ENCODE assay signal across 29 cellular contexts in genomic region chr4:15925830-15926229, GRCh38. TPM values are rescaled to one million over a fixed set of nuclear protein-coding genes. Genes with fewer than 3 reads are reported as not detected.
"Had no signal": no experiment of that assay in that cellular context is flagged by ENCODE, and none has a peak within 500 bp of the region (broad histone marks: within the 10 kb centered on the region; RNA-seq: fewer than 3 reads in every experiment).

No MANE protein-coding gene starts in this region.

- H3K36me3 Mint-ChIP-seq: activated naive CD4-positive, alpha-beta T cell treated with anti-CD3 and anti-CD28 coated beads, Interleukin-2, amount 50 U/mL, for 24 hours; T-cell had no signal

- H3K9me3 ChIP-seq: Peyer's patch had no signal

- H3K4me3 Mint-ChIP-seq: activated B cell treated with CpG ODN at 0.5 μM for 24 hours; activated CD4-positive, alpha-beta memory T cell treated with anti-CD3 and anti-CD28 coated beads, Interleukin-2, amount 10 ng/mL, durations not matched to agents 7 days and 5 days; activated CD4-positive, alpha-beta T cell treated with anti-CD3 and anti-CD28 coated beads, Interleukin-2, amount 10 ng/mL, durations not matched to agents 7 days and 5 days; activated naive CD4-positive, alpha-beta T cell treated with anti-CD3 and anti-CD28 coated beads, Interleukin-2, amount 50 U/mL, for 24 hours; T-cell had no signal

- H3K4me3 ChIP-seq: coronary artery, Peyer's patch, SK-N-MC had no signal

- DNase-seq: activated B cell treated with CpG ODN at 0.5 μM for 24 hours; activated CD4-positive, alpha-beta memory T cell treated with anti-CD3 and anti-CD28 coated beads, Interleukin-2, amount 10 ng/mL, durations not matched to agents 7 days and 5 days; activated CD4-positive, alpha-beta T cell treated with anti-CD3 and anti-CD28 coated beads for 1 hour; activated CD4-positive, alpha-beta T cell treated with anti-CD3 and anti-CD28 coated beads, Interleukin-2, amount 10 ng/mL, durations not matched to agents 7 days and 5 days; activated naive CD4-positive, alpha-beta T cell; activated T-cell treated with anti-CD3 and anti-CD28 coated beads for 4 hours; activated T-cell treated with anti-CD3 and anti-CD28 coated beads, Interleukin-2, amount 50 U/mL, for 48 hours; aorta; central memory CD4-positive, alpha-beta T cell; Kasumi-1; NCI-H1092; NCI-H1930; NCI-H2171; NCI-H2227 treated with DMSO at 0.1 percent for 48 hours; NCI-H510A; NCI-H526 treated with DMSO at 0.1 percent for 48 hours; NCI-H82; Peyer's patch; SIG-M5; T-cell; T-helper 2 cell; T1000 had no signal

- H3K4me1 Mint-ChIP-seq: activated CD4-positive, alpha-beta memory T cell treated with anti-CD3 and anti-CD28 coated beads, Interleukin-2, amount 10 ng/mL, durations not matched to agents 7 days and 5 days; activated CD4-positive, alpha-beta T cell treated with anti-CD3 and anti-CD28 coated beads, Interleukin-2, amount 10 ng/mL, durations not matched to agents 7 days and 5 days; activated naive CD4-positive, alpha-beta T cell treated with anti-CD3 and anti-CD28 coated beads, Interleukin-2, amount 50 U/mL, for 24 hours had no signal

- H3K27me3 ChIP-seq: Peyer's patch had no signal

- H3K27ac ChIP-seq: coronary artery, Peyer's patch, SK-N-MC had no signal

- H3K27ac Mint-ChIP-seq: activated B cell treated with CpG ODN at 0.5 μM for 24 hours; activated CD4-positive, alpha-beta memory T cell treated with anti-CD3 and anti-CD28 coated beads, Interleukin-2, amount 10 ng/mL, durations not matched to agents 7 days and 5 days; activated CD4-positive, alpha-beta T cell treated with anti-CD3 and anti-CD28 coated beads, Interleukin-2, amount 10 ng/mL, durations not matched to agents 7 days and 5 days; activated naive CD4-positive, alpha-beta T cell treated with anti-CD3 and anti-CD28 coated beads, Interleukin-2, amount 50 U/mL, for 24 hours; activated T-helper 2 cell treated with anti-CD3 and anti-CD28 coated beads, Interferon-gamma antibody, Interleukin-2, Interleukin-4, amounts not matched to agents 10 μg/mL and 5 μg/mL and 100 μg/mL, durations not matched to agents 14 hours and 24 hours and 36 hours; T-cell had no signal

- H3K4me1 ChIP-seq: Peyer's patch had no signal

- H3K36me3 ChIP-seq: Peyer's patch had no signal

- H3K9me3 Mint-ChIP-seq: activated B cell treated with CpG ODN at 0.5 μM for 24 hours; activated CD4-positive, alpha-beta memory T cell treated with anti-CD3 and anti-CD28 coated beads, Interleukin-2, amount 10 ng/mL, durations not matched to agents 7 days and 5 days; activated CD4-positive, alpha-beta T cell treated with anti-CD3 and anti-CD28 coated beads, Interleukin-2, amount 10 ng/mL, durations not matched to agents 7 days and 5 days; activated naive CD4-positive, alpha-beta T cell treated with anti-CD3 and anti-CD28 coated beads, Interleukin-2, amount 50 U/mL, for 24 hours; activated T-helper 2 cell treated with anti-CD3 and anti-CD28 coated beads, Interferon-gamma antibody, Interleukin-2, Interleukin-4, amounts not matched to agents 10 μg/mL and 5 μg/mL and 100 μg/mL, durations not matched to agents 14 hours and 24 hours and 36 hours; T-cell had no signal

- ATAC-seq: T-cell had no signal

RNA-seq across cellular contexts. Expression of gene FGFBP1, which starts 12.7 kb away (rescaled TPM):
- total RNA-seq: activated B cell treated with CpG ODN at 0.5 μM for 24 hours; activated CD4-positive, alpha-beta memory T cell treated with anti-CD3 and anti-CD28 coated beads, Interleukin-2, amount 10 ng/mL, durations not matched to agents 7 days and 5 days; activated CD4-positive, alpha-beta T cell treated with anti-CD3 and anti-CD28 coated beads, Interleukin-2, amount 10 ng/mL, durations not matched to agents 7 days and 5 days; activated CD8-positive, alpha-beta memory T cell treated with anti-CD3 and anti-CD28 coated beads for 36 hours; activated T-helper 2 cell treated with anti-CD3 and anti-CD28 coated beads, Interferon-gamma antibody, Interleukin-2, Interleukin-4, amounts not matched to agents 10 μg/mL and 5 μg/mL and 100 μg/mL, durations not matched to agents 14 hours and 24 hours and 36 hours; aorta; chondrocyte; T-cell had no signal

RNA-seq across cellular contexts. Expression of gene FGFBP2, which starts 37.1 kb away (rescaled TPM):
- total RNA-seq: bronchial epithelial cell, chondrocyte, Peyer's patch had no signal
- polyA plus RNA-seq: aorta had no signal
